Comparison of ENCODE assay signal across 15 cellular contexts in genomic region chr13:77391475-77391874, GRCh38.
DNase-seq lines count a peak whose midpoint lies in the region; ATAC-seq, FAIRE-seq and TF ChIP-seq lines count a peak whose summit lies in the region.
"Had no signal": no experiment of that assay in that cellular context is flagged by ENCODE, and none has a peak within 500 bp of the region (broad histone marks: within the 10 kb centered on the region; RNA-seq: fewer than 3 reads in every experiment).

No MANE protein-coding gene starts in this region.

- no peak for ATAC-seq in GM19467 (IDR thresholded peaks at IDR 0.05; ENCODE audit: unreplicated experiment)
- ATAC-seq: A549, GM23338 had no signal

- TF ChIP-seq CTCF in esophagus squamous epithelium (IDR thresholded peaks at IDR 0.05) (no peak), type B pancreatic cell (conservative IDR thresholded peaks at IDR 0.05) (no peak)

- no peaks in the 10 kb centered on the region for H3K9me3 Mint-ChIP-seq in type B pancreatic cell
- H3K9me3 Mint-ChIP-seq: CD8-positive, alpha-beta memory T cell; GM23338 had no signal

- TF ChIP-seq POLR2A in esophagus squamous epithelium (IDR thresholded peaks at IDR 0.05) = no peak

- peak; percentile 8 for FAIRE-seq in GM19239 (lab: Jason Lieb, UNC)
- FAIRE-seq: A549 had no signal

- peak overlapping the region; percentile 76 for H3K4me3 Mint-ChIP-seq in type B pancreatic cell
- H3K4me3 Mint-ChIP-seq: CD8-positive, alpha-beta memory T cell; GM23338; IgD-negative memory B cell had no signal

- H3K4me1 Mint-ChIP-seq in type B pancreatic cell (ENCODE audit: unreplicated experiment) = no peaks in the 10 kb centered on the region

- no peaks in the 10 kb centered on the region for H3K27me3 Mint-ChIP-seq in type B pancreatic cell
- H3K27me3 Mint-ChIP-seq: IgD-negative memory B cell had no signal

- H3K9me3 ChIP-seq in adipocyte (ENCODE audit: control insufficient read depth, low read length) (no peaks in the 10 kb centered on the region), esophagus squamous epithelium (peaks cover 0 to under 1% (median 0%) of the 10 kb centered on the region in 3 donors)
- H3K9me3 ChIP-seq: A549, BE2C, Caco-2 had no signal

- no peaks in the 10 kb centered on the region for H3K36me3 ChIP-seq in adipocyte (ENCODE audit: control insufficient read depth, insufficient read depth, low read length, severe bottlenecking)
- H3K36me3 ChIP-seq in esophagus squamous epithelium = no peaks in the 10 kb centered on the region
- H3K36me3 ChIP-seq: BE2C had no signal

- peak overlapping the region in 3 of 4 donors; percentile 47 to 77 (median 71) for H3K27ac ChIP-seq in esophagus squamous epithelium
- H3K27ac ChIP-seq: A549 had no signal

- H3K4me1 ChIP-seq in adipocyte (ENCODE audit: control insufficient read depth, insufficient read depth, low read length) (peaks cover 47% of the 10 kb centered on the region), esophagus squamous epithelium (peaks cover 0 to 55% (median 9%) of the 10 kb centered on the region in 3 donors)
- H3K4me1 ChIP-seq: BE2C had no signal

- DNase-seq in GM19239 (ENCODE audit: insufficient read length, low spot score) (no peak), adipocyte (ENCODE audit: low read depth) (no peak), esophagus squamous epithelium (lab: John Stamatoyannopoulos, UW) (no peak), type B pancreatic cell (ENCODE audit: extremely low spot score, unreplicated experiment) (no peak), cerebellum (ENCODE audit: low spot score) (no peak), DMS79 (lab: John Stamatoyannopoulos, UW) (no peak)
- DNase-seq: BE2C; Caco-2; CD8-positive, alpha-beta memory T cell; GF-D8; H7 had no signal

- peak overlapping the region; percentile 78 for H3K9ac ChIP-seq in adipocyte (ENCODE audit: low read length)

- H3K4me3 ChIP-seq in adipocyte (ENCODE audit: low read length) = peak overlapping the region; percentile 11
- H3K4me3 ChIP-seq in esophagus squamous epithelium = peak overlapping the region in 2 of 4 donors; percentile 12 to 14
- H3K4me3 ChIP-seq: A549, GM23338 had no signal

- intact Hi-C loops in esophagus squamous epithelium (cut with DNase I) = no loop called here

- H3K27me3 ChIP-seq in adipocyte (replicated peaks; ENCODE audit: control insufficient read depth, insufficient read depth, low read length) (no peaks in the 10 kb centered on the region), esophagus squamous epithelium (no peaks in the 10 kb centered on the region)

- H3K36me3 Mint-ChIP-seq in type B pancreatic cell = no peaks in the 10 kb centered on the region
- H3K36me3 Mint-ChIP-seq: CD8-positive, alpha-beta memory T cell; IgD-negative memory B cell had no signal

- H3K27ac Mint-ChIP-seq in type B pancreatic cell = peak overlapping the region; percentile 70
- H3K27ac Mint-ChIP-seq: CD8-positive, alpha-beta memory T cell; GM23338; IgD-negative memory B cell had no signal
